ENCODE assay signal across 31 cellular contexts in genomic region chr10:66982792-66983481, GRCh38. TPM values are rescaled to one million over a fixed set of nuclear protein-coding genes. Genes with fewer than 3 reads are reported as not detected.
DNase-seq lines count a peak whose midpoint lies in the region; ATAC-seq and TF ChIP-seq lines count a peak whose summit lies in the region.
"Had no signal": no experiment of that assay in that cellular context is flagged by ENCODE, and none has a peak within 500 bp of the region (broad histone marks: within the 10 kb centered on the region; RNA-seq: fewer than 3 reads in every experiment).

No MANE protein-coding gene starts in this region.

- no peaks in the 10 kb centered on the region for H3F3A ChIP-seq in neural progenitor cell (ENCODE audit: low read depth)

- no peaks in the 10 kb centered on the region for H3K79me2 ChIP-seq in neural progenitor cell (ENCODE audit: low read depth)

- no peak overlapping the region for H3K27ac Mint-ChIP-seq in neural progenitor cell
- H3K27ac Mint-ChIP-seq in naive thymus-derived CD4-positive, alpha-beta T cell = no peak overlapping the region
- H3K27ac Mint-ChIP-seq: stimulated activated naive CD8-positive, alpha-beta T cell treated with anti-CD3 and anti-CD28 coated beads, Interleukin-15, amount 100 ng/mL, for 72 hours; T-cell had no signal

- POLR2A ChIA-PET in naive thymus-derived CD4-positive, alpha-beta T cell (lab: Charles Lee) = no interaction called here

- peak; percentile 67 for ATAC-seq in body of pancreas
- ATAC-seq in naive thymus-derived CD4-positive, alpha-beta T cell = no peak
- ATAC-seq in GM19452 (IDR thresholded peaks at IDR 0.05; ENCODE audit: unreplicated experiment) = no peak
- ATAC-seq: esophagus mucosa; HepG2; lower lobe of right lung; right cardiac atrium; stimulated activated naive CD8-positive, alpha-beta T cell treated with anti-CD3 and anti-CD28 coated beads, Interleukin-15, amount 100 ng/mL, for 72 hours; T-cell had no signal

- H4K20me1 ChIP-seq in neural progenitor cell (ENCODE audit: low read depth) = no peaks in the 10 kb centered on the region

- CTCF ChIA-PET in naive thymus-derived CD4-positive, alpha-beta T cell (lab: Charles Lee) = no interaction called here

- H3K4me3 ChIP-seq in body of pancreas (no peak overlapping the region), neural progenitor cell (no peak overlapping the region)
- H3K4me3 ChIP-seq in naive thymus-derived CD4-positive, alpha-beta T cell (ENCODE audit: low read length) = no peak overlapping the region
- H3K4me3 ChIP-seq: lower lobe of right lung had no signal

- no peak for TF ChIP-seq POLR2A in body of pancreas (IDR thresholded peaks at IDR 0.05)

- H3K36me3 Mint-ChIP-seq in neural progenitor cell = no peaks in the 10 kb centered on the region
- H3K36me3 Mint-ChIP-seq in naive thymus-derived CD4-positive, alpha-beta T cell = no peaks in the 10 kb centered on the region
- H3K36me3 Mint-ChIP-seq: T-cell had no signal

- H3K36me3 ChIP-seq in body of pancreas (replicated peaks in 1 of 2; ENCODE audit: insufficient read depth in 1 of 2, low read depth in 2 of 2) (no peaks in the 10 kb centered on the region), neural progenitor cell (no peaks in the 10 kb centered on the region)
- no peaks in the 10 kb centered on the region for H3K36me3 ChIP-seq in naive thymus-derived CD4-positive, alpha-beta T cell (ENCODE audit: control insufficient read depth in 2 of 3, insufficient read depth in 3 of 3, low read length in 3 of 3)
- H3K36me3 ChIP-seq: lower lobe of right lung had no signal

- H3K9ac ChIP-seq in neural progenitor cell = no peak overlapping the region

- H3K27me3 ChIP-seq in body of pancreas (no peaks in the 10 kb centered on the region), neural progenitor cell (no peaks in the 10 kb centered on the region)
- no peaks in the 10 kb centered on the region for H3K27me3 ChIP-seq in naive thymus-derived CD4-positive, alpha-beta T cell (ENCODE audit: control insufficient read depth in 2 of 2, insufficient read depth in 2 of 2, low read length in 2 of 2)

- no peaks in the 10 kb centered on the region for H3K9me3 Mint-ChIP-seq in neural progenitor cell
- peaks cover 0 to 8% (median 0%) of the 10 kb centered on the region in 11 donors for H3K9me3 Mint-ChIP-seq in naive thymus-derived CD4-positive, alpha-beta T cell

- no peak overlapping the region for H3K4me3 Mint-ChIP-seq in neural progenitor cell
- no peak overlapping the region for H3K4me3 Mint-ChIP-seq in naive thymus-derived CD4-positive, alpha-beta T cell
- H3K4me3 Mint-ChIP-seq: stimulated activated naive CD8-positive, alpha-beta T cell treated with anti-CD3 and anti-CD28 coated beads, Interleukin-15, amount 100 ng/mL, for 72 hours; T-cell had no signal

- H3K27me3 Mint-ChIP-seq in neural progenitor cell (ENCODE audit: insufficient read depth, low read depth) = no peaks in the 10 kb centered on the region
- H3K27me3 Mint-ChIP-seq in naive thymus-derived CD4-positive, alpha-beta T cell = peaks cover 0 to 6% (median 0%) of the 10 kb centered on the region in 5 donors
- H3K27me3 Mint-ChIP-seq: stimulated activated naive CD8-positive, alpha-beta T cell treated with anti-CD3 and anti-CD28 coated beads, Interleukin-15, amount 100 ng/mL, for 72 hours; T-cell had no signal

- DNase-seq in G401 (ENCODE audit: low spot score) (peak; percentile 75), NCI-H446 treated with DMSO at 0.1 percent for 48 hours (lab: John Stamatoyannopoulos, UW) (peak; percentile 34), body of pancreas (peak in 3 of 4 donors; percentile 6 to 23 (median 13)), neural progenitor cell (ENCODE audit: low spot score) (peak; percentile 40), GM13976 (ENCODE audit: low spot score) (no peak), NCI-H526 (lab: John Stamatoyannopoulos, UW) (no peak)
- no peak for DNase-seq in naive thymus-derived CD4-positive, alpha-beta T cell
- DNase-seq: activated CD4-positive, alpha-beta T cell treated with anti-CD3 and anti-CD28 coated beads for 4 hours; activated naive CD4-positive, alpha-beta T cell treated with anti-CD3 and anti-CD28 coated beads, Interleukin-2, amount 50 U/mL, for 16 hours; activated T-cell treated with anti-CD3 and anti-CD28 coated beads, Interleukin-2, amount 50 U/mL, for 48 hours; aorta; cerebellar nuclear complex; DMS79; effector CD4-positive, alpha-beta T cell; foreskin melanocyte; islet precursor cell; lower lobe of right lung; NCI-H1092; NCI-H524; occipital lobe; SHP77; stimulated activated naive CD8-positive, alpha-beta T cell treated with anti-CD3 and anti-CD28 coated beads, Interleukin-15, amount 100 ng/mL, for 72 hours; T-cell; trophoblast cell had no signal

- H2AFZ ChIP-seq in neural progenitor cell (replicated peaks) = no peak overlapping the region

- 11 to 13% methylated on average over 6 of the region's 6 CpGs for WGBS in body of pancreas, 2 donors

- no peak overlapping the region for H3K4me2 ChIP-seq in neural progenitor cell

- H3K27ac ChIP-seq in body of pancreas (peak overlapping the region in 1 of 4 donors; percentile 29), neural progenitor cell (no peak overlapping the region)
- no peak overlapping the region for H3K27ac ChIP-seq in naive thymus-derived CD4-positive, alpha-beta T cell (ENCODE audit: low read depth, low read length)
- H3K27ac ChIP-seq: lower lobe of right lung had no signal

- in situ Hi-C loops in G401 (cut with HindIII; ENCODE audit: low sequenced_read_pairs) = no loop called here
- in situ Hi-C loops in GM13976 (cut with MboI; ENCODE audit: low sequenced_read_pairs, unreplicated experiment) = no loop called here

- no peak for TF ChIP-seq CTCF in body of pancreas (IDR thresholded peaks at IDR 0.05)
- TF ChIP-seq CTCF in neural progenitor cell (IDR thresholded peaks at IDR 0.05) = no peak
- TF ChIP-seq CTCF in GM13976 (IDR thresholded peaks at IDR 0.05; ENCODE audit: borderline replicate concordance, control extremely low read depth, extremely low read depth, insufficient read depth, missing control alignments) = no peak

- H3K9me3 ChIP-seq in body of pancreas = no peaks in the 10 kb centered on the region
- H3K9me3 ChIP-seq in neural progenitor cell (ENCODE audit: low read depth) = no peaks in the 10 kb centered on the region
- H3K9me3 ChIP-seq in naive thymus-derived CD4-positive, alpha-beta T cell (ENCODE audit: control insufficient read depth in 2 of 3, low read length in 3 of 3) = no peaks in the 10 kb centered on the region
- H3K9me3 ChIP-seq: lower lobe of right lung had no signal

- H3K4me1 ChIP-seq in body of pancreas (peaks cover 19% of the 10 kb centered on the region), neural progenitor cell (no peaks in the 10 kb centered on the region)
- no peaks in the 10 kb centered on the region for H3K4me1 ChIP-seq in naive thymus-derived CD4-positive, alpha-beta T cell (ENCODE audit: control insufficient read depth in 2 of 2, insufficient read depth in 2 of 2, low read length in 2 of 2)
- H3K4me1 ChIP-seq: lower lobe of right lung had no signal

- intact Hi-C loops in body of pancreas (cut with DNase I) = no loop called here
- intact Hi-C loops in naive thymus-derived CD4-positive, alpha-beta T cell (cut with micrococcal nuclease) = no loop called here

- H3K4me1 Mint-ChIP-seq in neural progenitor cell = no peaks in the 10 kb centered on the region
- H3K4me1 Mint-ChIP-seq in naive thymus-derived CD4-positive, alpha-beta T cell = no peaks in the 10 kb centered on the region
- H3K4me1 Mint-ChIP-seq: stimulated activated naive CD8-positive, alpha-beta T cell treated with anti-CD3 and anti-CD28 coated beads, Interleukin-15, amount 100 ng/mL, for 72 hours; T-cell had no signal

RNA-seq across cellular contexts. Expression of gene LRRTM3, which starts 57.1 kb away (rescaled TPM):
- total RNA-seq in G401 (2014; rRNA removed; shearing (Covaris generic)) = not detected in 2 replicates
- total RNA-seq in body of pancreas (1 to 10 TPM; 1.3 TPM), neural progenitor cell (ENCODE audit: low replicate concordance) (0.03 TPM in 1 of 2 replicates, not detected in the other)
- total RNA-seq in naive thymus-derived CD4-positive, alpha-beta T cell = not detected
- polyA plus RNA-seq in naive thymus-derived CD4-positive, alpha-beta T cell = not detected
- total RNA-seq: activated CD8-positive, alpha-beta memory T cell treated with anti-CD3 and anti-CD28 coated beads for 36 hours; esophagus mucosa; HepG2; lower lobe of right lung; OCI-LY7; right cardiac atrium; T-cell had no signal
- polyA plus RNA-seq: aorta, BJ, HepG2 had no signal

Comparison
In these comparisons a context has a peak if more than half of its experiments do, and no peak if none do; other contexts are left out.
1. DNase-seq: peak in G401 (single experiment), NCI-H446 treated with DMSO at 0.1 percent for 48 hours (single experiment), body of pancreas (3 of 4) and neural progenitor cell (single experiment); none in GM13976 (single experiment), NCI-H526 (0 of 2) and naive thymus-derived CD4-positive, alpha-beta T cell (0 of 9).